11 cellular contexts compared by ENCODE assay signal in the genomic region with DNA sequence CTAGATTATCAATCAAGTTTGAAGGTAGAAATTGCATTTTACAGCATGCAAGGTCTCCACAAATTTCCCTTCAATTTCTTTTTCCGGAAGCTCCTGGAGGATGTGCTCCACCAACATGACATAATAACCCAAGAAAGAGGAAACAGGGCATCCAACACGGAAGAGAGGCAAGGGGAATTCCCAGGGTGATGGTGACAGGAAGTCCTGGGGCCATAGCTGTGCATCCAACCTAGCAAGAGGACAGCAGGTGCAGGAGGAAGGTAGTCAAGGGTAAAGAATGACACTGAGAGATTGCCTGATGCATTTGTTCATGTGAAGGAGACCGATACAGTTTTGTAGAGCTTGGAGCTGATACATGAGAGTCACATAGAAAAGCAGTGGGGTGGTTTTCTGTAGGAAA.
A peak's percentile ranks its signal among the peaks of the same experiment; 100 is the strongest.
DNase-seq lines count a peak whose midpoint lies in the region; ATAC-seq and TF ChIP-seq lines count a peak whose summit lies in the region.
"Had no signal": no experiment of that assay in that cellular context is flagged by ENCODE, and none has a peak within 500 bp of the region (broad histone marks: within the 10 kb centered on the region; RNA-seq: fewer than 3 reads in every experiment).

No MANE protein-coding gene starts in this region.

- no peak overlapping the region for H3K27ac ChIP-seq in lower lobe of right lung
- H3K27ac ChIP-seq: thoracic aorta had no signal

- H3K27ac Mint-ChIP-seq in naive B cell: no peak overlapping the region

- peaks cover 0 to 24% (median 14%) of the 10 kb centered on the region in 3 donors for H3K27me3 Mint-ChIP-seq in naive B cell

- intact Hi-C loops in lower lobe of right lung (cut with DNase I): no loop called here

- H3K4me3 Mint-ChIP-seq in naive B cell: no peak overlapping the region

- DNase-seq in naive B cell (peak; percentile 91), epidermal melanocyte (ENCODE audit: insufficient read length, low spot score) (no peak), lower lobe of right lung (no peak), midbrain (lab: John Stamatoyannopoulos, UW) (no peak), UCSD-AML1 (lab: John Stamatoyannopoulos, UW; ENCODE audit: unreplicated experiment) (no peak)
- DNase-seq: dermis blood vessel endothelial cell had no signal

- H3K4me1 Mint-ChIP-seq in naive B cell: peaks cover 37 to 46% (median 38%) of the 10 kb centered on the region in 3 donors

- no peaks in the 10 kb centered on the region for H3K9me3 ChIP-seq in lower lobe of right lung
- H3K9me3 ChIP-seq: thoracic aorta had no signal

- no peak for TF ChIP-seq CTCF in lower lobe of right lung (IDR thresholded peaks at IDR 0.05)

- peaks cover 0 to 2% (median 0%) of the 10 kb centered on the region in 7 donors for H3K9me3 Mint-ChIP-seq in naive B cell

- H3K27me3 ChIP-seq in lower lobe of right lung (ENCODE audit: low read depth): no peaks in the 10 kb centered on the region

- peaks cover 0 to 7% of the 10 kb centered on the region in 2 donors for H3K36me3 Mint-ChIP-seq in naive B cell

- H3K4me1 ChIP-seq in lower lobe of right lung: no peaks in the 10 kb centered on the region

- no peaks in the 10 kb centered on the region for H3K36me3 ChIP-seq in lower lobe of right lung
- H3K36me3 ChIP-seq: thoracic aorta had no signal

- ATAC-seq in GM18508 (IDR thresholded peaks at IDR 0.05; ENCODE audit: insufficient read depth, unreplicated experiment) (peak; percentile 82), GM21528 (IDR thresholded peaks at IDR 0.05; ENCODE audit: low FRiP score, unreplicated experiment) (peak; percentile 78), HG03354 (IDR thresholded peaks at IDR 0.05; ENCODE audit: poor library complexity, severe bottlenecking, unreplicated experiment) (peak; percentile 92), naive B cell (ENCODE audit: low read depth in 2 of 2) (peak; percentile 92 to 93), lower lobe of right lung (no peak)
- ATAC-seq: Right ventricle myocardium inferior had no signal

- H3K4me3 ChIP-seq in lower lobe of right lung: no peak overlapping the region
- H3K4me3 ChIP-seq: thoracic aorta had no signal

Comparison
In these comparisons a context has a peak if more than half of its experiments do, and no peak if none do; other contexts are left out.
1. ATAC-seq: peak in GM18508 (single experiment), GM21528 (single experiment), HG03354 (single experiment) and naive B cell (2 of 2); none in lower lobe of right lung (0 of 2).